8 cellular contexts compared by ENCODE assay signal in the genomic region with DNA sequence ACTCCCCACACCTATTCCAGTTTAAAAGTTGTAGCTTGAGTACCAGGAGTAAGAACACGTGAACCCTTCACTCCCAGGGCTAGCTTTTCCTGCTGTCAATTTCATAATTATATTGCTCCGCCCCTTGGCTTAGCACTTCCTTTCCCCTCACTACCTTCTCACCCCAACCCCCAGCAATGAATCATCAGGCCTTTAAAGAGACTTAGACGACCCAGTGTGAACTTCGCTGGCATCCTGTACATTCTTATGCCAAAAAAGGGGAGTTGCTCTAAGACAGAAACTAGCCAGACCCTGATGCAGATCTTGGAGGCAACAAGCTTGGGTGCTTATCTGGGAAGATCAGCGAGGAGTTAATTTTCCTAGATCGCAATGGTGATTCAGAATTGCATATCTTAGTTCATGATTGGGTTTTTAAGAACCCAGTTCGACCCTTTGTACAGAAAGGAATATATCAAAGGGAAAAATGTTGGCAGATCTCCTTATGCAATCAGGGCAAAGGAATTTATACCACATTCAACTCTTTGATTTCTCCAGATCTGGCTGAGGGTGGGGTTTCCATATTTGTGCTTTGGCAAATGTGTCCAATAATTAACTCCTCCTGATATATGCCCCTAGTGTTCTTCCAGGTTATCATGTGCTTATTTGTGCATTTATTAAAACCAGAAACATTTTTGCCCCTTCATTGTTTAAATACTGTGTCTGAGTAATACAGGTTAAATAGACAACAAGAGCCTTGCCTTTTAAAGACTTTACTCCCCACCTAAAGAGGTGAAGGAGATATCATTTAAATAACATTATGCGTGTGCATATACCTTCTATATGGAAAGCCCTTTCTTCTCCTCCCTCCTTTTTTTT. TPM values are rescaled to one million over a fixed set of nuclear protein-coding genes. Genes with fewer than 3 reads are reported as not detected.
DNase-seq lines count a peak whose midpoint lies in the region; ATAC-seq and TF ChIP-seq lines count a peak whose summit lies in the region.

No MANE protein-coding gene starts in this region.

- TF ChIP-seq POLR2A in esophagus squamous epithelium (IDR thresholded peaks at IDR 0.05), result no peak

- WGBS in esophagus squamous epithelium, 2 donors, result 10 to 16% methylated on average over 7 to 8 of the region's 8 CpGs

- H3K27me3 ChIP-seq in esophagus squamous epithelium, result no peaks in the 10 kb centered on the region

- H3K36me3 Mint-ChIP-seq in activated CD8-positive, alpha-beta T cell treated with anti-CD3 and anti-CD28 coated beads, Interleukin-2, amount 10 ng/mL, durations not matched to agents 7 days and 5 days (ENCODE audit: low read depth), result peaks cover 12% of the 10 kb centered on the region

- peaks cover 80% of the 10 kb centered on the region for H3K4me1 Mint-ChIP-seq in activated CD8-positive, alpha-beta T cell treated with anti-CD3 and anti-CD28 coated beads, Interleukin-2, amount 10 ng/mL, durations not matched to agents 7 days and 5 days (ENCODE audit: low read depth)

- peaks cover 24 to 59% (median 25%) of the 10 kb centered on the region in 3 donors for H3K4me1 ChIP-seq in esophagus squamous epithelium

- H3K4me3 ChIP-seq in esophagus squamous epithelium, result no peak overlapping the region

- ATAC-seq in GM18511 (IDR thresholded peaks at IDR 0.05; ENCODE audit: unreplicated experiment) (peak; percentile 70), GM21528 (IDR thresholded peaks at IDR 0.05; ENCODE audit: low FRiP score, unreplicated experiment) (no peak)
- ATAC-seq in activated CD8-positive, alpha-beta T cell treated with anti-CD3 and anti-CD28 coated beads, Interleukin-2, amount 10 ng/mL, durations not matched to agents 7 days and 5 days, result peak; percentile 92

- TF ChIP-seq CTCF in esophagus squamous epithelium (IDR thresholded peaks at IDR 0.05), result no peak

- CTCF ChIA-PET in activated CD8-positive, alpha-beta T cell treated with anti-CD3 and anti-CD28 coated beads, Interleukin-2, amount 10 ng/mL, durations not matched to agents 7 days and 5 days (lab: Charles Lee), result interaction anchor here (0.6 to 3.0 kb wide), 13 partner anchors 9 to 586 kb away, joined by 3 to 13 read pairs (median 3); no protein-coding TSS in a partner anchor

- intact Hi-C loops in esophagus squamous epithelium (cut with DNase I), result loop anchor here (10.0 kb wide), 1 partner anchor 255 kb away; no protein-coding TSS in a partner anchor

- no peaks in the 10 kb centered on the region for H3K9me3 Mint-ChIP-seq in activated CD8-positive, alpha-beta T cell treated with anti-CD3 and anti-CD28 coated beads, Interleukin-2, amount 10 ng/mL, durations not matched to agents 7 days and 5 days (ENCODE audit: insufficient read depth)

- H3K4me3 Mint-ChIP-seq in activated CD8-positive, alpha-beta T cell treated with anti-CD3 and anti-CD28 coated beads, Interleukin-2, amount 10 ng/mL, durations not matched to agents 7 days and 5 days, result no peak overlapping the region

- no peaks in the 10 kb centered on the region for H3K9me3 ChIP-seq in esophagus squamous epithelium

- H3K27me3 Mint-ChIP-seq in activated CD8-positive, alpha-beta T cell treated with anti-CD3 and anti-CD28 coated beads, Interleukin-2, amount 10 ng/mL, durations not matched to agents 7 days and 5 days (ENCODE audit: low read depth), result peaks cover 3% of the 10 kb centered on the region

- peak overlapping the region; percentile 17 to 72 (median 69) for H3K27ac ChIP-seq in esophagus squamous epithelium

- POLR2A ChIA-PET in activated CD8-positive, alpha-beta T cell treated with anti-CD3 and anti-CD28 coated beads, Interleukin-2, amount 10 ng/mL, durations not matched to agents 7 days and 5 days (lab: Charles Lee), result no interaction called here

- H3K36me3 ChIP-seq in esophagus squamous epithelium, result no peaks in the 10 kb centered on the region

- peak overlapping the region; percentile 71 for H3K27ac Mint-ChIP-seq in activated CD8-positive, alpha-beta T cell treated with anti-CD3 and anti-CD28 coated beads, Interleukin-2, amount 10 ng/mL, durations not matched to agents 7 days and 5 days

- DNase-seq in NAMALWA (ENCODE audit: low spot score), result peak; percentile 47
- DNase-seq in activated CD8-positive, alpha-beta T cell treated with anti-CD3 and anti-CD28 coated beads, Interleukin-2, amount 10 ng/mL, durations not matched to agents 7 days and 5 days, result peak; percentile 86
- DNase-seq in esophagus squamous epithelium (lab: John Stamatoyannopoulos, UW), result no peak
- DNase-seq in renal cortical epithelial cell (ENCODE audit: low read depth), result peak; percentile 80
- no peak for DNase-seq in HuH-7.5 (ENCODE audit: low spot score)
- no peak for DNase-seq in D341Med (ENCODE audit: low spot score)

RNA-seq across cellular contexts. Expression of gene ATXN1, which starts 8.1 kb away (rescaled TPM):
- 10 to 100 TPM; 36.7 to 42.9 TPM for total RNA-seq in activated CD8-positive, alpha-beta T cell treated with anti-CD3 and anti-CD28 coated beads, Interleukin-2, amount 10 ng/mL, durations not matched to agents 7 days and 5 days
- total RNA-seq in esophagus squamous epithelium (10 to 100 TPM; 17.5 to 50.5 (median 28.5) TPM), renal cortical epithelial cell (14.4 and 27.2 TPM in 2 replicates)

Comparison
In these comparisons a context has a peak if more than half of its experiments do, and no peak if none do; other contexts are left out.
1. DNase-seq: peak in NAMALWA (single experiment), activated CD8-positive, alpha-beta T cell treated with anti-CD3 and anti-CD28 coated beads, Interleukin-2, amount 10 ng/mL, durations not matched to agents 7 days and 5 days (single experiment) and renal cortical epithelial cell (single experiment); none in esophagus squamous epithelium (single experiment), HuH-7.5 (single experiment) and D341Med (single experiment).